24 cellular contexts compared by ENCODE assay signal in the genomic region with DNA sequence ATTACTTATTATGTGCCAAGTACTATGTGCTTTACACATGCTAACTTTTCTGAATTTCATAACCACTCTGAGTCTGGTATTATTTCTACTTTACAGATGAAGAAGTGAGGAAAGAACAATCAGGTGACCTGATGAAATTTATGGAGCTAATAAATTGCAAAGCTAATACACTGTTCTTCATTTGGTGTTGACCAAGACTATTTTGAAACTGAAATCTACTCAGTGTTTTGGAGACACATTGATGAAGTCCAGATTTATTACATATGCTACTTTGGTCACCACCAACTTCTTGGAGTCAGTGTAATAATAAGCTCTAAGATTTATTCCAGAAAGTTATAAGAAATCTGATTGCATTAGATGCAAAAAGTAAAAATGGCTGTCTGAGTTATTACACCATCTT.
"Had no signal": no experiment of that assay in that cellular context is flagged by ENCODE, and none has a peak within 500 bp of the region (broad histone marks: within the 10 kb centered on the region; RNA-seq: fewer than 3 reads in every experiment).

No MANE protein-coding gene starts in this region.

- H3K27ac ChIP-seq: neural progenitor cell, ovary, parathyroid adenoma, psoas muscle, right lobe of liver, sigmoid colon, stomach, thoracic aorta, thyroid gland, tibial nerve, upper lobe of left lung, vagina had no signal

- DNase-seq: natural killer cell; occipital lobe; ovary; posterior cingulate gyrus; psoas muscle; right cardiac atrium; right lobe of liver; sigmoid colon; small intestine; stimulated activated CD4-positive, alpha-beta T cell treated with anti-CD3 and anti-CD28 coated beads, Interleukin-15, amount 100 ng/mL, for 24 hours; stimulated activated CD4-positive, alpha-beta T cell treated with anti-CD3 and anti-CD28 coated beads, Interleukin-2, amount 100 ng/mL, for 24 hours; stimulated activated CD4-positive, alpha-beta T cell treated with anti-CD3 and anti-CD28 coated beads, Interleukin-2, amount 100 ng/mL, for 48 hours; stimulated activated CD4-positive, alpha-beta T cell treated with anti-CD3 and anti-CD28 coated beads, Interleukin-4, amount 100 ng/mL, for 24 hours; stimulated activated naive B cell treated with anti-CD40 and anti-IgM and Interleukin-4, amounts not matched to agents 10 μg/mL and 1 μg/mL and 100 μg/mL, for 72 hours; stimulated activated naive CD4-positive, alpha-beta T cell treated with Interleukin-2 at 50 U/mL for 16 hours; stomach; thyroid gland; trophoblast cell; upper lobe of left lung had no signal

- H3K9me3 ChIP-seq: ovary, psoas muscle, right lobe of liver, sigmoid colon, stomach, thoracic aorta, thyroid gland, tibial nerve, upper lobe of left lung, vagina had no signal

- H3K79me2 ChIP-seq: parathyroid adenoma had no signal

- H3K4me3 ChIP-seq: neural progenitor cell, ovary, psoas muscle, right lobe of liver, sigmoid colon, stomach, thoracic aorta, thyroid gland, tibial nerve, upper lobe of left lung, vagina had no signal

- H3K4me1 ChIP-seq: neural progenitor cell, parathyroid adenoma, psoas muscle, right lobe of liver, sigmoid colon, stomach, tibial nerve, upper lobe of left lung, vagina had no signal

- H2AFZ ChIP-seq: neural progenitor cell, parathyroid adenoma had no signal

- H3K4me2 ChIP-seq: neural progenitor cell had no signal

- H3K9ac ChIP-seq: neural progenitor cell, parathyroid adenoma had no signal

- H3K36me3 ChIP-seq: neural progenitor cell, ovary, right lobe of liver, sigmoid colon, stomach, thoracic aorta, thyroid gland, tibial nerve, upper lobe of left lung, vagina had no signal

- H3K27me3 ChIP-seq: neural progenitor cell, ovary, right lobe of liver, sigmoid colon, stomach, thyroid gland, tibial nerve, upper lobe of left lung, vagina had no signal
